14 cellular contexts compared by ENCODE assay signal in the genomic region with DNA sequence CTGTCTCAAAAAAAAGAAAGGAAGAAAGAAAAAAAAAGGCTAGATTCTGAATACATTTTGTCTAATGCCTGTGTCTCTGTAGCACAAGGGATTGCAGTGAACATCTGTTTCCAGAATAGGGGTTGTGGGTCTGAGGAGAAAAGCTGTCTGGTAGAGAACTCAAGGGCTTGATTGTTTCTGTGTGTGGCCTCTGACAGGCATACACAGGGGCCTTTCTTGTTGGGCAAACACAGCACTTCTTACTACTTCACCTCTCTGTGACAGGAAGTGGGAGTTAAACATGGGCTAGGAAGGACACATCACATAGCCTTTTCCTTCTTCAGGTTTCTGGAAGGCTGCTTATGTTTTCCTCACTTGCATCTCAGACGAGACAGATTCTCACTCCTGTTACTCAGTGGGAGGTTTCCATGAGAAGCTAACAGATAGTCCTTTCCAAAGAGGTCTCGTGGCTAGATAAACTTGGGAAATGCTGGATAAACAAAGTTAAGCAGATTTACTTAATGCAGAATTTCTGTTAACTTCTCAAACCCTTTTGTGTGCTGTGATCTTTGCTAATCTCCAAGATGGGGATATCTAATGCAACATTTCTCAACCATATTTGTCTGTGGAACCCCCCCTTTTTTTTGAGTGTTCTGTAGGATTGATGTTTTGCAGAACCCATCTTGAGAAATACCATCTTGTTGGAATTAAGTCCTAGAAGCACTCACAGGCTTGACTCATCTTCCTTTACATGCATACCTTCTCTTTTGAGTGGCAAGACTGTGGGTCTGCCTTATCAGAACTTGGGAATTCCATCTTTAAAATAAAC. TPM values are rescaled to one million over a fixed set of nuclear protein-coding genes. Genes with fewer than 3 reads are reported as not detected.
DNase-seq lines count a peak whose midpoint lies in the region; TF ChIP-seq lines count a peak whose summit lies in the region.
"Had no signal": no experiment of that assay in that cellular context is flagged by ENCODE, and none has a peak within 500 bp of the region (broad histone marks: within the 10 kb centered on the region; RNA-seq: fewer than 3 reads in every experiment).

No MANE protein-coding gene starts in this region.

- DNase-seq in GM03348 (ENCODE audit: low spot score) (peak; percentile 17), NB4 (ENCODE audit: low read depth) (peak; percentile 27), choroid plexus epithelial cell (ENCODE audit: low read depth) (peak; percentile 58), neural crest cell (ENCODE audit: low read depth, low spot score) (no peak), NCI-H1436 (lab: John Stamatoyannopoulos, UW) (no peak), GM19240 (ENCODE audit: insufficient read length, low spot score) (no peak)
- no peak for DNase-seq in activated CD4-positive, alpha-beta T cell treated with anti-CD3 and anti-CD28 coated beads, Interleukin-2, amount 10 ng/mL, durations not matched to agents 24 days and 14 days
- DNase-seq: aorta; effector CD8-positive, alpha-beta T cell; KG1; left ventricle myocardium inferior; NCI-H187; NCI-H82; small intestine had no signal

- TF ChIP-seq POLR2A in NB4 (IDR thresholded peaks at IDR 0.05; ENCODE audit: extremely low read depth, insufficient read length) = no peak

- TF ChIP-seq CTCF in NB4 (IDR thresholded peaks at IDR 0.05; ENCODE audit: low read depth, low read length) = no peak
- no peak for TF ChIP-seq CTCF in choroid plexus epithelial cell (conservative IDR thresholded peaks at IDR 0.05; ENCODE audit: low read depth, low read length)
- TF ChIP-seq CTCF in neural crest cell (conservative IDR thresholded peaks at IDR 0.05) = no peak

- intact Hi-C loops in activated CD4-positive, alpha-beta T cell treated with anti-CD3 and anti-CD28 coated beads, Interleukin-2, amount 10 ng/mL, durations not matched to agents 24 days and 14 days (cut with micrococcal nuclease) = no loop called here

- H3K27me3 Mint-ChIP-seq in neural crest cell (ENCODE audit: low read depth) = no peaks in the 10 kb centered on the region
- H3K27me3 Mint-ChIP-seq in activated CD4-positive, alpha-beta T cell treated with anti-CD3 and anti-CD28 coated beads, Interleukin-2, amount 10 ng/mL, durations not matched to agents 24 days and 14 days = no peaks in the 10 kb centered on the region

- peaks cover 15% of the 10 kb centered on the region for H3K36me3 Mint-ChIP-seq in neural crest cell (ENCODE audit: low read depth)
- H3K36me3 Mint-ChIP-seq in activated CD4-positive, alpha-beta T cell treated with anti-CD3 and anti-CD28 coated beads, Interleukin-2, amount 10 ng/mL, durations not matched to agents 24 days and 14 days (ENCODE audit: low read depth) = peaks cover 28% of the 10 kb centered on the region

- H3K9me3 Mint-ChIP-seq in neural crest cell = no peaks in the 10 kb centered on the region
- H3K9me3 Mint-ChIP-seq in activated CD4-positive, alpha-beta T cell treated with anti-CD3 and anti-CD28 coated beads, Interleukin-2, amount 10 ng/mL, durations not matched to agents 24 days and 14 days = no peaks in the 10 kb centered on the region

- H3K4me3 ChIP-seq in NB4 (ENCODE audit: low read depth, low read length) (no peak overlapping the region), choroid plexus epithelial cell (ENCODE audit: low read depth, low read length) (no peak overlapping the region)
- H3K4me3 ChIP-seq: left ventricle myocardium inferior had no signal

- peak overlapping the region; percentile 13 for H3K4me3 Mint-ChIP-seq in neural crest cell
- H3K4me3 Mint-ChIP-seq in activated CD4-positive, alpha-beta T cell treated with anti-CD3 and anti-CD28 coated beads, Interleukin-2, amount 10 ng/mL, durations not matched to agents 24 days and 14 days = no peak overlapping the region

- H3K4me1 Mint-ChIP-seq in neural crest cell = peaks cover 33% of the 10 kb centered on the region
- H3K4me1 Mint-ChIP-seq in activated CD4-positive, alpha-beta T cell treated with anti-CD3 and anti-CD28 coated beads, Interleukin-2, amount 10 ng/mL, durations not matched to agents 24 days and 14 days = peaks cover 12% of the 10 kb centered on the region

- H3K27ac Mint-ChIP-seq in neural crest cell (ENCODE audit: unreplicated experiment) = no peak overlapping the region
- no peak overlapping the region for H3K27ac Mint-ChIP-seq in activated CD4-positive, alpha-beta T cell treated with anti-CD3 and anti-CD28 coated beads, Interleukin-2, amount 10 ng/mL, durations not matched to agents 24 days and 14 days

RNA-seq across cellular contexts. Expression of a gene that starts 41.9 kb away (rescaled TPM):
- total RNA-seq in neural crest cell = 31.6 and 33.3 TPM in 2 replicates
- 29.4 and 32.0 TPM in 2 replicates for total RNA-seq in activated CD4-positive, alpha-beta T cell treated with anti-CD3 and anti-CD28 coated beads, Interleukin-2, amount 10 ng/mL, durations not matched to agents 24 days and 14 days

RNA-seq across cellular contexts. Expression of a gene that starts 53.9 kb away (rescaled TPM):
- 0.82 and 0.86 TPM in 2 replicates for total RNA-seq in neural crest cell
- 4.1 and 6.1 TPM in 2 replicates for total RNA-seq in activated CD4-positive, alpha-beta T cell treated with anti-CD3 and anti-CD28 coated beads, Interleukin-2, amount 10 ng/mL, durations not matched to agents 24 days and 14 days

RNA-seq across cellular contexts. Expression of a gene that starts 54.3 kb away (rescaled TPM):
- total RNA-seq in neural crest cell = 11.1 and 11.4 TPM in 2 replicates
- 17.2 and 18.7 TPM in 2 replicates for total RNA-seq in activated CD4-positive, alpha-beta T cell treated with anti-CD3 and anti-CD28 coated beads, Interleukin-2, amount 10 ng/mL, durations not matched to agents 24 days and 14 days

Comparison
In these comparisons a context has a peak if more than half of its experiments do, and no peak if none do; other contexts are left out.
1. DNase-seq: peak in GM03348 (single experiment), NB4 (single experiment) and choroid plexus epithelial cell (single experiment); none in neural crest cell (single experiment), NCI-H1436 (single experiment), GM19240 (single experiment) and activated CD4-positive, alpha-beta T cell treated with anti-CD3 and anti-CD28 coated beads, Interleukin-2, amount 10 ng/mL, durations not matched to agents 24 days and 14 days (single experiment).